ENCODE assay signal across 8 cellular contexts in genomic region chr20:24100370-24101011, GRCh38.
DNase-seq lines count a peak whose midpoint lies in the region; ATAC-seq and TF ChIP-seq lines count a peak whose summit lies in the region.

No MANE protein-coding gene starts in this region.

- H3K27ac Mint-ChIP-seq in stimulated activated effector memory CD8-positive, alpha-beta T cell treated with anti-CD3 and anti-CD28 coated beads, Interleukin-12 subunit alpha, Interleukin-12 subunit beta, amount 100 ng/mL, for 72 hours, result no peak overlapping the region

- peaks cover 17% of the 10 kb centered on the region for H3K4me1 Mint-ChIP-seq in stimulated activated effector memory CD8-positive, alpha-beta T cell treated with anti-CD3 and anti-CD28 coated beads, Interleukin-12 subunit alpha, Interleukin-12 subunit beta, amount 100 ng/mL, for 72 hours

- no peaks in the 10 kb centered on the region for H3K36me3 Mint-ChIP-seq in stimulated activated effector memory CD8-positive, alpha-beta T cell treated with anti-CD3 and anti-CD28 coated beads, Interleukin-12 subunit alpha, Interleukin-12 subunit beta, amount 100 ng/mL, for 72 hours

- H3K4me3 ChIP-seq in GM12875 (ENCODE audit: low read depth, low read length) (no peak overlapping the region), colonic mucosa (no peak overlapping the region)

- H3K9me3 Mint-ChIP-seq in stimulated activated effector memory CD8-positive, alpha-beta T cell treated with anti-CD3 and anti-CD28 coated beads, Interleukin-12 subunit alpha, Interleukin-12 subunit beta, amount 100 ng/mL, for 72 hours, result no peaks in the 10 kb centered on the region

- no peak overlapping the region for H3K27ac ChIP-seq in colonic mucosa

- no peak overlapping the region for H3K9ac ChIP-seq in colonic mucosa (ENCODE audit: low read depth in 2 of 2, low read length in 2 of 2)

- TF ChIP-seq CTCF in GM12875 (IDR thresholded peaks at IDR 0.05; ENCODE audit: borderline replicate concordance, insufficient read depth, low read depth, low read length) (peak; percentile 85), colonic mucosa (IDR thresholded peaks at IDR 0.05) (peak; percentile 61)

- no peaks in the 10 kb centered on the region for H3K9me3 ChIP-seq in colonic mucosa

- no peak overlapping the region for H3K4me3 Mint-ChIP-seq in stimulated activated effector memory CD8-positive, alpha-beta T cell treated with anti-CD3 and anti-CD28 coated beads, Interleukin-12 subunit alpha, Interleukin-12 subunit beta, amount 100 ng/mL, for 72 hours

- H3K36me3 ChIP-seq in colonic mucosa, result no peaks in the 10 kb centered on the region

- no peaks in the 10 kb centered on the region for H3K27me3 ChIP-seq in colonic mucosa

- intact Hi-C loops in colonic mucosa (cut with DNase I), result no loop called here

- DNase-seq in NCI-H2029 treated with DMSO at 0.1 percent for 48 hours (lab: John Stamatoyannopoulos, UW) (peak; percentile 43), colonic mucosa (peak; percentile 40), lung microvascular endothelial cell (ENCODE audit: low read depth in 2 of 2) (peak; percentile 84 to 88)
- peak; percentile 16 for DNase-seq in activated CD4-positive, CD25-positive, alpha-beta regulatory T cell treated with anti-CD3 and anti-CD28 coated beads, Interleukin-2, amount 50 U/mL, for 16 hours (ENCODE audit: low read depth, low spot score)
- DNase-seq in stimulated activated effector memory CD8-positive, alpha-beta T cell treated with anti-CD3 and anti-CD28 coated beads, Interleukin-12 subunit alpha, Interleukin-12 subunit beta, amount 100 ng/mL, for 72 hours (ENCODE audit: low spot score in 2 of 2), result peak; percentile 36 to 67

- ATAC-seq in HG02610 (IDR thresholded peaks at IDR 0.05; ENCODE audit: unreplicated experiment), result peak; percentile 66
- peak; percentile 89 for ATAC-seq in stimulated activated effector memory CD8-positive, alpha-beta T cell treated with anti-CD3 and anti-CD28 coated beads, Interleukin-12 subunit alpha, Interleukin-12 subunit beta, amount 100 ng/mL, for 72 hours
- ATAC-seq in HG02763 (IDR thresholded peaks at IDR 0.05; ENCODE audit: unreplicated experiment), result no peak

- H3K4me1 ChIP-seq in colonic mucosa, result no peaks in the 10 kb centered on the region

Comparison
In these comparisons a context has a peak if more than half of its experiments do, and no peak if none do; other contexts are left out.
1. DNase-seq: peak in every context shown above with its lines; median percentile 86 in lung microvascular endothelial cell; 52 in stimulated activated effector memory CD8-positive, alpha-beta T cell treated with anti-CD3 and anti-CD28 coated beads, Interleukin-12 subunit alpha, Interleukin-12 subunit beta, amount 100 ng/mL, for 72 hours; 43 in NCI-H2029 treated with DMSO at 0.1 percent for 48 hours; 40 in colonic mucosa; 16 in activated CD4-positive, CD25-positive, alpha-beta regulatory T cell treated with anti-CD3 and anti-CD28 coated beads, Interleukin-2, amount 50 U/mL, for 16 hours.